ENCODE assay signal across 8 cellular contexts in the genomic region with DNA sequence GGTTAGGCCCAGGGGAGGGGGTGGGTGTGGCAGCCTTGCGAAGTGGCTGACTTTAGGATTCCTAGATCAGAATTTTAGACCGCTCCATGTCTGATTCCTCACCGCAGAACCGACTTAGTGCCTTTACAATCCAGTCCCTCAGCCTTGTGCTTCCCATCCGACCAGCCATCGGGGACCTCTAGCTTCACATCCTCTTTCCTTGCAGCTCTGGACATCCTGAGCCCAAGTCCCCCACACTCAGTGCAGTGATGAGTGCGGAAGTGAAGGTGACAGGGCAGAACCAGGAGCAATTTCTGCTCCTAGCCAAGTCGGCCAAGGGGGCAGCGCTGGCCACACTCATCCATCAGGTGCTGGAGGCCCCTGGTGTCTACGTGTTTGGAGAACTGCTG. TPM values are rescaled to one million over a fixed set of nuclear protein-coding genes. Genes with fewer than 3 reads are reported as not detected.
DNase-seq lines count a peak whose midpoint lies in the region; ATAC-seq, FAIRE-seq and TF ChIP-seq lines count a peak whose summit lies in the region.

No MANE protein-coding gene starts in this region.

- peak overlapping the region; percentile 90 for H3K4me2 ChIP-seq in DND-41 (ENCODE audit: insufficient read depth, low read length)

- peak overlapping the region; percentile 62 for H3K9ac ChIP-seq in DND-41 (ENCODE audit: low read depth, low read length)

- H3K9me3 ChIP-seq in DND-41 (ENCODE audit: insufficient read depth, low read length, severe bottlenecking) (no peaks in the 10 kb centered on the region), gastroesophageal sphincter (no peaks in the 10 kb centered on the region), pancreas (no peaks in the 10 kb centered on the region)

- intact Hi-C loops in activated CD4-positive, alpha-beta memory T cell treated with anti-CD3 and anti-CD28 coated beads for 36 hours (cut with micrococcal nuclease), result loop anchor here (1.0 to 2.0 kb wide), 7 partner anchors 19 to 128 kb away; a partner anchor contains a TSS
- intact Hi-C loops in pancreas (cut with DNase I), result no loop called here

- peak; percentile 25 for ATAC-seq in DND-41 (ENCODE audit: insufficient read depth, low read depth)
- ATAC-seq in GM21515 (IDR thresholded peaks at IDR 0.05; ENCODE audit: unreplicated experiment), result peak; percentile 16
- peak; percentile 2 for ATAC-seq in gastroesophageal sphincter
- ATAC-seq in pancreas, result peak in 2 of 4 donors; percentile 15 to 21

- FAIRE-seq in pancreas (lab: Jason Lieb, UNC), result no peak

- H2AFZ ChIP-seq in DND-41 (ENCODE audit: low read depth, low read length), result peak overlapping the region; percentile 85

- H3K9me3 Mint-ChIP-seq in activated CD4-positive, alpha-beta memory T cell treated with anti-CD3 and anti-CD28 coated beads for 36 hours, result no peaks in the 10 kb centered on the region

- TF ChIP-seq CTCF in DND-41 (IDR thresholded peaks at IDR 0.05; ENCODE audit: borderline replicate concordance, extremely low read depth, low read length, poor library complexity, severe bottlenecking) (no peak), gastroesophageal sphincter (IDR thresholded peaks at IDR 0.05) (no peak), pancreas (IDR thresholded peaks at IDR 0.05) (no peak)

- H3K4me3 ChIP-seq in DND-41 (ENCODE audit: low read depth in 1 of 2, low read length in 2 of 2) (peak overlapping the region; percentile 30 to 69; a peak in 3 of 4 replicates), gastroesophageal sphincter (peak overlapping the region; percentile 45 to 60), pancreas (peak overlapping the region; percentile 30 to 65 (median 44))

- H3K4me1 ChIP-seq in DND-41 (ENCODE audit: insufficient read depth, low read length), result peaks cover 29% of the 10 kb centered on the region
- H3K4me1 ChIP-seq in gastroesophageal sphincter, result peaks cover 0 to 16% (median 9%) of the 10 kb centered on the region in 3 donors
- peaks cover 0 to 6% (median 0%) of the 10 kb centered on the region in 3 donors for H3K4me1 ChIP-seq in pancreas

- no peaks in the 10 kb centered on the region for H3K27me3 Mint-ChIP-seq in activated CD4-positive, alpha-beta memory T cell treated with anti-CD3 and anti-CD28 coated beads for 36 hours

- CTCF ChIA-PET in activated CD4-positive, alpha-beta memory T cell treated with anti-CD3 and anti-CD28 coated beads for 36 hours (lab: Charles Lee), result interaction anchor here (0.9 to 3.5 kb wide), 18 partner anchors 9 to 167 kb away, joined by 3 to 34 read pairs (median 6); a partner anchor contains a TSS

- TF ChIP-seq POLR2A in gastroesophageal sphincter (IDR thresholded peaks at IDR 0.05), result no peak

- H3K4me1 Mint-ChIP-seq in activated CD4-positive, alpha-beta memory T cell treated with anti-CD3 and anti-CD28 coated beads for 36 hours (ENCODE audit: low read depth), result peaks cover 25% of the 10 kb centered on the region

- H3K27me3 ChIP-seq in DND-41 (ENCODE audit: insufficient read depth, low read length, poor library complexity) (no peaks in the 10 kb centered on the region), gastroesophageal sphincter (no peaks in the 10 kb centered on the region), pancreas (no peaks in the 10 kb centered on the region)

- H3K36me3 ChIP-seq in DND-41 (ENCODE audit: insufficient read depth, low read length) (peaks cover 20% of the 10 kb centered on the region), gastroesophageal sphincter (peaks cover 0 to 37% of the 10 kb centered on the region in 2 donors), pancreas (peaks cover 0 to 4% (median 0%) of the 10 kb centered on the region in 3 donors)

- peak overlapping the region; percentile 83 for H3K4me3 Mint-ChIP-seq in activated CD4-positive, alpha-beta memory T cell treated with anti-CD3 and anti-CD28 coated beads for 36 hours

- POLR2A ChIA-PET in activated CD4-positive, alpha-beta memory T cell treated with anti-CD3 and anti-CD28 coated beads for 36 hours (lab: Charles Lee), result interaction anchor here (0.7 to 2.0 kb wide), 15 partner anchors 11 to 219 kb away, joined by 3 to 53 read pairs (median 5); a partner anchor contains a TSS

- WGBS in gastroesophageal sphincter (ENCODE audit: low coverage in 1 of 2), 2 donors, result 0 to 7% methylated on average over 3 to 5 of the region's 10 CpGs
- WGBS in pancreas, 2 donors, result 16 to 19% methylated on average over 10 of the region's 10 CpGs

- peaks cover 14% of the 10 kb centered on the region for H3K79me2 ChIP-seq in DND-41 (ENCODE audit: insufficient read depth, low read length)

- H3K36me3 Mint-ChIP-seq in activated CD4-positive, alpha-beta memory T cell treated with anti-CD3 and anti-CD28 coated beads for 36 hours, result peaks cover 9% of the 10 kb centered on the region

- H4K20me1 ChIP-seq in DND-41 (ENCODE audit: insufficient read depth, low read length), result no peaks in the 10 kb centered on the region

- H3K27ac ChIP-seq in DND-41 (ENCODE audit: low read length) (peak overlapping the region; percentile 77), gastroesophageal sphincter (peak overlapping the region; percentile 43 to 91 (median 88)), pancreas (peak overlapping the region; percentile 71 to 89 (median 82))

- DNase-seq in DND-41 (peak; percentile 48), LoVo (ENCODE audit: low spot score) (peak; percentile 21), pancreas (peak in 3 of 6 donors; percentile 26 to 39 (median 28)), NCI-H1048 (lab: John Stamatoyannopoulos, UW) (no peak), middle frontal gyrus (ENCODE audit: extremely low spot score, low spot score) (no peak)
- DNase-seq in activated CD4-positive, alpha-beta memory T cell treated with anti-CD3 and anti-CD28 coated beads for 36 hours, result peak; percentile 53

- H3K27ac Mint-ChIP-seq in activated CD4-positive, alpha-beta memory T cell treated with anti-CD3 and anti-CD28 coated beads for 36 hours, result peak overlapping the region; percentile 84

- TF ChIP-seq EP300 in gastroesophageal sphincter (IDR thresholded peaks at IDR 0.05), result no peak

RNA-seq across cellular contexts. Expression of a gene that starts 0.6 kb away (rescaled TPM):
- total RNA-seq in activated CD4-positive, alpha-beta memory T cell treated with anti-CD3 and anti-CD28 coated beads for 36 hours, result 10 to 100 TPM; 37.6 to 39.4 TPM
- total RNA-seq in gastroesophageal sphincter (10 to 100 TPM; 54.4 to 69.5 (median 55.4) TPM), pancreas (10 to 100 TPM; 14.2 to 31.0 (median 23.8) TPM)
- 10 to 100 TPM; 29.5 to 39.6 TPM for polyA plus RNA-seq in pancreas

RNA-seq across cellular contexts. Expression of a gene that starts 23.8 kb away (rescaled TPM):
- under 1 TPM; 0.17 to 0.44 TPM for total RNA-seq in activated CD4-positive, alpha-beta memory T cell treated with anti-CD3 and anti-CD28 coated beads for 36 hours
- total RNA-seq in gastroesophageal sphincter (1 to 10 TPM in 1 of 4 donors, under 1 TPM in 3; 0.46 to 1.2 (median 0.73) TPM), pancreas (under 1 TPM in 5 of 6 donors, not detected in 1; 0.12 to 0.34 (median 0.20) TPM)
- polyA plus RNA-seq in pancreas, result 1 to 10 TPM; 1.4 to 2.7 TPM

RNA-seq across cellular contexts. Expression of a gene that starts 28.5 kb away (rescaled TPM):
- total RNA-seq in activated CD4-positive, alpha-beta memory T cell treated with anti-CD3 and anti-CD28 coated beads for 36 hours, result 100 to 1,000 TPM; 140 to 141 TPM
- total RNA-seq in gastroesophageal sphincter (100 to 1,000 TPM; 140 to 290 (median 216) TPM), pancreas (10 to 100 TPM; 38.5 to 63.0 (median 54.0) TPM)
- polyA plus RNA-seq in pancreas, result 100 to 1,000 TPM in 1 of 2 donors, 10 to 100 TPM in 1; 74.7 to 111 TPM

RNA-seq across cellular contexts. Expression of a gene that starts 35.2 kb away (rescaled TPM):
- total RNA-seq in activated CD4-positive, alpha-beta memory T cell treated with anti-CD3 and anti-CD28 coated beads for 36 hours, result 10 to 100 TPM; 55.3 to 56.3 TPM
- total RNA-seq in gastroesophageal sphincter (10 to 100 TPM; 26.1 to 57.5 (median 43.6) TPM), pancreas (10 to 100 TPM; 20.4 to 29.8 (median 23.9) TPM)
- polyA plus RNA-seq in pancreas, result 10 to 100 TPM; 36.6 to 36.7 TPM

RNA-seq across cellular contexts. Expression of a gene that starts 41.8 kb away (rescaled TPM):
- 100 to 1,000 TPM; 104 to 109 TPM for total RNA-seq in activated CD4-positive, alpha-beta memory T cell treated with anti-CD3 and anti-CD28 coated beads for 36 hours
- 100 to 1,000 TPM; 259 to 516 (median 325) TPM for total RNA-seq in gastroesophageal sphincter
- 100 to 1,000 TPM in 1 of 6 donors, 10 to 100 TPM in 5; 41.0 to 117 (median 58.3) TPM for total RNA-seq in pancreas
- 100 to 1,000 TPM; 128 to 276 TPM for polyA plus RNA-seq in pancreas

Comparison
In these comparisons a context has a peak if more than half of its experiments do, and no peak if none do; other contexts are left out.
1. DNase-seq: peak in DND-41 (single experiment), LoVo (single experiment) and activated CD4-positive, alpha-beta memory T cell treated with anti-CD3 and anti-CD28 coated beads for 36 hours (single experiment); none in NCI-H1048 (single experiment) and middle frontal gyrus (single experiment).
2. Peak in every context shown above with its lines, with median percentiles within 50 percentile points of each other: H3K27ac ChIP-seq and H3K4me3 ChIP-seq.